8 cellular contexts compared by ENCODE assay signal in the genomic region with DNA sequence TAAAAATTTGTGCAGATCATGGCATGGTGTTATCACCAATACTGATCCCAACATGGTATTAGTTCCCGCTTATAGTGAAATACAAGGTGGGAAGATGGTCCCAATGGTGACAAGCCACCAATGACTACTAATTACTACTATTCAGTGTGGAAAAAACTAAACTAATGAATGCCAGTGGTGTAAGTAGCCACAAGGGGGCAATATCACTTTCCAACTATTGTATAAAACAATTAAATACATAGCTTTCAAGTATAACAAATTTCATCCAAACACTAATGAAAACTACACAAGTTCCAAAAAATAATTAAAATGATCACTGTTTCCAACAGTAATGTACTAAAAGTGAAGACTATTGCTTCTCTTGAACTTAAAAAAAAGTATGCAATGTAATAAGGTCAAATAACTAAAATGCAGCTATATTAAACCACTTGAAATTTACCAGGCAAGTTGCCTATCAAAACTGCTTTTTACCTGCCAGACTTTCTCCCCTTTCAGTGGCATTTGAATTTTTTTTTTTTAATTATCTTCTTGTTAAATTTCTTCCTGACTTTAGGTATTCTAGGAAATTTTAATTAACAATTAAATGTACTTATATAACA. TPM values are rescaled to one million over a fixed set of nuclear protein-coding genes. Genes with fewer than 3 reads are reported as not detected.
DNase-seq lines count a peak whose midpoint lies in the region; ATAC-seq, FAIRE-seq and TF ChIP-seq lines count a peak whose summit lies in the region.

No MANE protein-coding gene starts in this region.

- POLR2A ChIA-PET in A673 (lab: Charles Lee; ENCODE audit: low non-redundant PET): interaction anchor here (0.5 kb wide), 1 partner anchor 207 kb away, joined by 4 read pairs; no protein-coding TSS in a partner anchor

- BruUV-seq in A673 (replicated peaks; lab: Mats Ljungman, UMichigan): no TSS peak

- H3K36me3 ChIP-seq in A673 (ENCODE audit: insufficient read depth, low read length, poor library complexity, severe bottlenecking): no peaks in the 10 kb centered on the region
- peaks cover 5 to 18% of the 10 kb centered on the region in 2 donors for H3K36me3 ChIP-seq in kidney (ENCODE audit: control insufficient read depth in 1 of 2, insufficient read depth in 2 of 2, low read length in 2 of 2)

- no peaks in the 10 kb centered on the region for H3K4me1 ChIP-seq in A673 (ENCODE audit: insufficient read depth, low read length, poor library complexity, severe bottlenecking)
- H3K4me1 ChIP-seq in kidney (ENCODE audit: control insufficient read depth in 1 of 2, insufficient read depth in 1 of 2, low read depth in 1 of 2, low read length in 2 of 2): no peaks in the 10 kb centered on the region

- TF ChIP-seq CTCF in A673 (conservative IDR thresholded peaks at IDR 0.05; ENCODE audit: low read depth, low read length) (peak; percentile 88), GM12873 (IDR thresholded peaks at IDR 0.05; ENCODE audit: insufficient read depth, low read depth, low read length, missing control alignments) (peak; percentile 54), kidney (IDR thresholded peaks at IDR 0.05; ENCODE audit: borderline replicate concordance, extremely low read depth, insufficient read depth) (peak; percentile 69)

- H3K27ac ChIP-seq in A673 (ENCODE audit: low read depth, low read length, poor library complexity, severe bottlenecking) (no peak overlapping the region), kidney (ENCODE audit: low read depth in 2 of 2, low read length in 2 of 2) (no peak overlapping the region)

- ATAC-seq in HG02852 (IDR thresholded peaks at IDR 0.05; ENCODE audit: unreplicated experiment): no peak
- no peak for ATAC-seq in HG03432 (IDR thresholded peaks at IDR 0.05; ENCODE audit: unreplicated experiment)
- no peak for ATAC-seq in HG03097 (IDR thresholded peaks at IDR 0.05; ENCODE audit: low FRiP score, unreplicated experiment)

- DNase-seq in A673 (ENCODE audit: low spot score) (peak; percentile 73), NCI-H2227 treated with DMSO at 0.1 percent for 48 hours (lab: John Stamatoyannopoulos, UW) (peak; percentile 33), astrocyte of the hippocampus (ENCODE audit: low read depth, low spot score) (peak; percentile 53), kidney (no peak)

- H3K27me3 ChIP-seq in A673 (replicated peaks; ENCODE audit: insufficient read depth, low read depth, low read length, poor library complexity): no peaks in the 10 kb centered on the region

- CTCF ChIA-PET in A673 (lab: Charles Lee): interaction anchor here (0.6 to 1.7 kb wide), 8 partner anchors 13 to 179 kb away, joined by 3 to 46 read pairs (median 4); a partner anchor contains a TSS

- no peaks in the 10 kb centered on the region for H3K9me3 ChIP-seq in A673 (ENCODE audit: low read depth, low read length, poor library complexity, severe bottlenecking)
- no peaks in the 10 kb centered on the region for H3K9me3 ChIP-seq in kidney (ENCODE audit: control insufficient read depth in 1 of 2, low read length in 2 of 2)

- FAIRE-seq in kidney (lab: Jason Lieb, UNC): peak; percentile 56

- no peak overlapping the region for H3K4me3 ChIP-seq in A673 (ENCODE audit: low read depth, low read length, poor library complexity, severe bottlenecking)
- no peak overlapping the region for H3K4me3 ChIP-seq in kidney (ENCODE audit: low read length in 2 of 2)

- intact Hi-C loops in A673 (cut with micrococcal nuclease; ENCODE audit: unreplicated experiment) (loop anchor here (1.0 to 5.0 kb wide), 3 partner anchors 123 to 337 kb away; no protein-coding TSS in a partner anchor), kidney (cut with DNase I) (no loop called here)

- no peak overlapping the region for H3K9ac ChIP-seq in kidney (ENCODE audit: low read length in 2 of 2)

RNA-seq across cellular contexts. Expression of a gene that starts 58.0 kb away (rescaled TPM):
- total RNA-seq in A673 (2021): 0.31 and 0.75 TPM in 2 replicates
- total RNA-seq in kidney: 132 TPM
- 19.1 TPM for polyA plus RNA-seq in kidney (ENCODE audit: insufficient read depth, low read depth, low replicate concordance)

Comparison
In these comparisons a context has a peak if more than half of its experiments do, and no peak if none do; other contexts are left out.
1. RNA of a gene that starts 58.0 kb away (total RNA-seq): 132 TPM in kidney (single experiment); 0.31 to 0.75 TPM in A673; every median in the first group is over 10 times any median in the second.
2. Peak in every context shown above with its lines, with median percentiles within 50 percentile points of each other: CTCF ChIP-seq.